In genomic region chr16:27329376-27330036, GRCh38 we compare ENCODE assay signal across 1 cellular context.
TF ChIP-seq lines count a peak whose summit lies in the region.

No MANE protein-coding gene starts in this region.

TF ChIP-seq in liver, 16 proteins besides CTCF, POLR2A, EP300 and RAD21:
- TF ChIP-seq NR2F2 (IDR thresholded peaks at IDR 0.05) = peak; percentile 47
